Comparison of ENCODE assay signal across 5 cellular contexts in genomic region chr1:41999884-42000283, GRCh38.
"Had no signal": no experiment of that assay in that cellular context is flagged by ENCODE, and none has a peak within 500 bp of the region (broad histone marks: within the 10 kb centered on the region; RNA-seq: fewer than 3 reads in every experiment).

No MANE protein-coding gene starts in this region.

- DNase-seq: GDM1, GF-D8 had no signal

- FAIRE-seq: G401.6, GM18507, GM19239 had no signal
